8 cellular contexts compared by ENCODE assay signal in genomic region chr2:77108915-77109314, GRCh38.
"Had no signal": no experiment of that assay in that cellular context is flagged by ENCODE, and none has a peak within 500 bp of the region (broad histone marks: within the 10 kb centered on the region; RNA-seq: fewer than 3 reads in every experiment).

No MANE protein-coding gene starts in this region.

- FAIRE-seq: H1, H54 had no signal

- ATAC-seq: GM23338 had no signal

- DNase-seq: H9, HCEC 1CT, KBM-7 had no signal

- H3K4me3 ChIP-seq: GM23338 had no signal

- H3K27ac ChIP-seq: HL-60, KMS-11 had no signal

- H3K9ac ChIP-seq: KMS-11 had no signal
